ENCODE assay signal across 11 cellular contexts in the genomic region with DNA sequence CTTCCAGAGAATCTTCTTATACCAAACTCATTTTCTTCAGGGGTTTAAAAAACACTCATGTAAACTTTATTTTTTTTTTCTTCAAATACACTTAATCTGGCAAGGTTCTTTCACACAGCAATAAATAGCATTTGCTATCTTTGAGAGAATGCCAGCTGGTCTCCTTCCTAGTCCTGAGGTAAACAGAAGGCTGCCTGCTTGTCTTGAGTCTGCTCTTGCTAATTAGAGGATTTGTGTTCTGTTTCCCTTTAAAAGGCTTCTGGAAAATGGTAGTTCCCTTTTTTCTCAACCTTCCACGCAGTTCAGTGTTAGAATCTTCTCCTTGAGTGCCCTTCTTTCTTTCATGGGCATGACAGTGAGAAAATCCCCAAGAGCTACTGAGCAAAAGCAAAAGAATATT.
DNase-seq lines count a peak whose midpoint lies in the region; ATAC-seq and TF ChIP-seq lines count a peak whose summit lies in the region.
"Had no signal": no experiment of that assay in that cellular context is flagged by ENCODE, and none has a peak within 500 bp of the region (broad histone marks: within the 10 kb centered on the region; RNA-seq: fewer than 3 reads in every experiment).

No MANE protein-coding gene starts in this region.

- TF ChIP-seq CTCF in brain (conservative IDR thresholded peaks at IDR 0.05), result no peak
- no peak for TF ChIP-seq CTCF in thyroid gland (IDR thresholded peaks at IDR 0.05)
- no peak for TF ChIP-seq CTCF in omental fat pad (IDR thresholded peaks at IDR 0.05)

- H3K27me3 Mint-ChIP-seq in brain, result peaks cover 4% of the 10 kb centered on the region

- H3K27me3 ChIP-seq in thyroid gland, result no peaks in the 10 kb centered on the region

- H3K9me3 ChIP-seq in thyroid gland, result no peaks in the 10 kb centered on the region

- H3K27ac ChIP-seq in thyroid gland, result peak overlapping the region; percentile 42 to 77 (median 62)

- H3K36me3 Mint-ChIP-seq in brain, result no peaks in the 10 kb centered on the region

- no peak for TF ChIP-seq POLR2A in thyroid gland (IDR thresholded peaks at IDR 0.05)

- H3K4me3 Mint-ChIP-seq in brain, result peak overlapping the region in 4 of 5 experiments; percentile 33 to 68 (median 44)

- H3K4me1 Mint-ChIP-seq in brain, result peaks cover 58% of the 10 kb centered on the region

- H3K9me3 Mint-ChIP-seq in brain, result peaks cover 0 to 2% (median 0%) of the 10 kb centered on the region in 5 experiments

- DNase-seq in LHCN-M2 (ENCODE audit: low read depth), result peak; percentile 10
- DNase-seq in iris pigment epithelial cell (ENCODE audit: low read depth), result peak; percentile 75
- DNase-seq in thyroid gland, result peak in 1 of 2 donors; percentile 5
- no peak for DNase-seq in omental fat pad (ENCODE audit: low spot score)
- DNase-seq in NCI-H2227 treated with DMSO at 0.1 percent for 48 hours (lab: John Stamatoyannopoulos, UW), result no peak
- no peak for DNase-seq in kidney tubule cell (ENCODE audit: low spot score)
- no peak for DNase-seq in T-helper 9 cell
- DNase-seq: activated naive CD4-positive, alpha-beta T cell treated with Interleukin-2 at 50 U/mL for 16 hours; NCI-H1092 had no signal

- ATAC-seq in omental fat pad (ENCODE audit: low FRiP score), result no peak
- ATAC-seq: GM12878 had no signal

- intact Hi-C loops in thyroid gland (cut with DNase I), result no loop called here

- H3K4me1 ChIP-seq in thyroid gland, result peaks cover 24 to 26% of the 10 kb centered on the region in 2 donors

- H3K27ac Mint-ChIP-seq in brain, result peak overlapping the region; percentile 15 to 96 (median 79)

- 7 to 8% methylated on average over 1 of the region's 1 CpG for WGBS in thyroid gland, 2 donors

- no peak overlapping the region for H3K4me3 ChIP-seq in thyroid gland (replicated peaks in 1 of 3)
- H3K4me3 ChIP-seq: GM12878 had no signal

- H3K36me3 ChIP-seq in thyroid gland, result no peaks in the 10 kb centered on the region

Comparison
In these comparisons a context has a peak if more than half of its experiments do, and no peak if none do; other contexts are left out.
1. DNase-seq: peak in LHCN-M2 (single experiment) and iris pigment epithelial cell (single experiment); none in omental fat pad (single experiment), NCI-H2227 treated with DMSO at 0.1 percent for 48 hours (single experiment), kidney tubule cell (single experiment) and T-helper 9 cell (single experiment).